ENCODE assay signal across 26 cellular contexts in the genomic region with DNA sequence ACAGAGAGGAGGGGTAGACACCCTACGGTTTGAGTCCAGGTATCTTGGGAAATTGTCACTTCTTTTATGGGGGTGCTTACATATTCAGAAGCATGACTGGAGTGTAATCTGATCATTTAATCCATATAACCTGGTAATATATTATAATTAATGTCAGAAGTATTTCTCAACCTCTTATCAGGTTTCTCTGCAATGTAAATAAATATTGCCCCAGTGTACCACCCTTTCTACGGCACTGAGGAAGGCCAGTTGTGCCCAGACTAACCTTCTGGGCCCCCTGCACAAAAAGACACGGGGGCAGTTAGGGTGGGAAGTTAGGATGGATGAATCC. TPM values are rescaled to one million over a fixed set of nuclear protein-coding genes. Genes with fewer than 3 reads are reported as not detected.
DNase-seq lines count a peak whose midpoint lies in the region; ATAC-seq, FAIRE-seq and TF ChIP-seq lines count a peak whose summit lies in the region.
"Had no signal": no experiment of that assay in that cellular context is flagged by ENCODE, and none has a peak within 500 bp of the region (broad histone marks: within the 10 kb centered on the region; RNA-seq: fewer than 3 reads in every experiment).

No MANE protein-coding gene starts in this region.

- no peak overlapping the region for H3K14ac ChIP-seq in H1 (ENCODE audit: insufficient read length)

- H3K23ac ChIP-seq in H1 (ENCODE audit: insufficient read length), result no peak overlapping the region

- no peak overlapping the region for H4K91ac ChIP-seq in H1 (replicated peaks; ENCODE audit: insufficient read length, low read length)

- no peak overlapping the region for H2BK120ac ChIP-seq in H1 (replicated peaks; ENCODE audit: low read depth, low read length)

- peaks cover 30% of the 10 kb centered on the region for H3K4me1 Mint-ChIP-seq in nephron
- H3K4me1 Mint-ChIP-seq: CD14-positive monocyte had no signal

- no peaks in the 10 kb centered on the region for H3K9me3 Mint-ChIP-seq in nephron
- H3K9me3 Mint-ChIP-seq: CD4-positive, alpha-beta T cell; CD8-positive, alpha-beta memory T cell had no signal

- H4K20me1 ChIP-seq in Karpas-422 (ENCODE audit: insufficient read depth, low read depth, low read length), result no peaks in the 10 kb centered on the region
- no peaks in the 10 kb centered on the region for H4K20me1 ChIP-seq in H1 (replicated peaks in 1 of 2; ENCODE audit: control insufficient read depth in 1 of 2, insufficient read depth in 2 of 2, low read length in 2 of 2)
- H4K20me1 ChIP-seq: BLaER1 treated with 17β-estradiol and CSF1 and Interleukin-3, amounts not matched to agents 10 nM and 100 nM had no signal

- H3K4me2 ChIP-seq in Karpas-422 (ENCODE audit: low read depth, low read length, poor library complexity, severe bottlenecking) (no peak overlapping the region), H1 (ENCODE audit: insufficient read depth in 1 of 2, low read depth in 2 of 2, low read length in 2 of 2) (no peak overlapping the region)
- H3K4me2 ChIP-seq: BLaER1 treated with 17β-estradiol and CSF1 and Interleukin-3, amounts not matched to agents 10 nM and 100 nM had no signal

- H3K4me3 Mint-ChIP-seq in nephron, result no peak overlapping the region
- H3K4me3 Mint-ChIP-seq: CD14-positive monocyte; CD4-positive, alpha-beta T cell; CD8-positive, alpha-beta memory T cell had no signal

- H2BK20ac ChIP-seq in H1 (ENCODE audit: low read length), result peak overlapping the region; percentile 77; the same call in 1 of the 2 replicates

- TF ChIP-seq POLR2A in H1 (IDR thresholded peaks at IDR 0.05; ENCODE audit: control extremely low read depth in 1 of 2, low read depth in 2 of 2, low read length in 2 of 2), result no peak

- no peaks in the 10 kb centered on the region for H3K79me1 ChIP-seq in H1 (ENCODE audit: low read depth, low read length)

- TF ChIP-seq CTCF in H1 (IDR thresholded peaks at IDR 0.05; ENCODE audit: control extremely low read depth in 1 of 3, insufficient read depth in 1 of 3, low read depth in 1 of 3, low read length in 3 of 3), result no peak
- no peak for TF ChIP-seq CTCF in nephron (IDR thresholded peaks at IDR 0.05; ENCODE audit: unreplicated experiment in 3 of 3)

- no peak overlapping the region for H4K8ac ChIP-seq in H1 (ENCODE audit: extremely low read depth, insufficient read depth, low read length)

- H3K27ac Mint-ChIP-seq in nephron, result peak overlapping the region in 2 of 3 experiments; percentile 24 to 65
- H3K27ac Mint-ChIP-seq: CD4-positive, alpha-beta T cell; CD8-positive, alpha-beta memory T cell had no signal

- H3K79me2 ChIP-seq in Karpas-422 (ENCODE audit: low read length), result no peaks in the 10 kb centered on the region
- no peaks in the 10 kb centered on the region for H3K79me2 ChIP-seq in H1 (ENCODE audit: control insufficient read depth in 1 of 2, insufficient read depth in 2 of 2, low read length in 2 of 2)

- ATAC-seq in HG02884 (IDR thresholded peaks at IDR 0.05; ENCODE audit: unreplicated experiment) (no peak), GM19324 (IDR thresholded peaks at IDR 0.05; ENCODE audit: low FRiP score, unreplicated experiment) (no peak), GM19035 (IDR thresholded peaks at IDR 0.05; ENCODE audit: unreplicated experiment) (no peak)

- H4K5ac ChIP-seq in H1 (ENCODE audit: insufficient read length, low read depth, low read length), result no peak overlapping the region

- H3K9me2 ChIP-seq in Karpas-422 (replicated peaks; ENCODE audit: insufficient read depth, low read length), result no peaks in the 10 kb centered on the region

- POLR2A ChIA-PET in H1 (lab: Charles Lee; ENCODE audit: partially characterized antibody), result no interaction called here

- H2AFZ ChIP-seq in Karpas-422 (ENCODE audit: low read length), result no peak overlapping the region
- H2AFZ ChIP-seq in H1 (ENCODE audit: low read length), result no peak overlapping the region

- H3K18ac ChIP-seq in H1 (ENCODE audit: extremely low read depth, low read length), result no peak overlapping the region

- H3K36me3 ChIP-seq in Karpas-422 (ENCODE audit: insufficient read depth, low read length), result no peaks in the 10 kb centered on the region
- no peaks in the 10 kb centered on the region for H3K36me3 ChIP-seq in H1 (ENCODE audit: control insufficient read depth in 2 of 4, insufficient read depth in 4 of 4, low read length in 3 of 4)
- H3K36me3 ChIP-seq: BE2C; BLaER1 treated with 17β-estradiol and CSF1 and Interleukin-3, amounts not matched to agents 10 nM and 100 nM had no signal

- H2BK15ac ChIP-seq in H1 (ENCODE audit: low read length), result no peak overlapping the region

- no peak for FAIRE-seq in H1 (lab: Jason Lieb, UNC)
- FAIRE-seq: A204.1, D721Med, GM12878 had no signal

- CTCF ChIA-PET in H1 (lab: Charles Lee; ENCODE audit: partially characterized antibody), result interaction anchor here (1.5 to 4.7 kb wide), 3 partner anchors 15 to 40 kb away, joined by 6 to 26 read pairs (median 6); no protein-coding TSS in a partner anchor

- H3K27ac ChIP-seq in Karpas-422 (ENCODE audit: low read length) (no peak overlapping the region), H1 (ENCODE audit: low read depth, low read length) (no peak overlapping the region)
- H3K27ac ChIP-seq: 22Rv1; BLaER1 treated with 17β-estradiol and CSF1 and Interleukin-3, amounts not matched to agents 10 nM and 100 nM had no signal

- no peaks in the 10 kb centered on the region for H3K36me3 Mint-ChIP-seq in nephron (ENCODE audit: low read depth)
- H3K36me3 Mint-ChIP-seq: CD14-positive monocyte; CD8-positive, alpha-beta memory T cell had no signal

- H2BK5ac ChIP-seq in H1 (ENCODE audit: low read depth, low read length), result no peak overlapping the region

- no peak for TF ChIP-seq RAD21 in H1 (IDR thresholded peaks at IDR 0.05 in 1 of 2, conservative IDR thresholded peaks at IDR 0.05 in 1 of 2; ENCODE audit: low read depth in 2 of 2, low read length in 2 of 2)

- no peak overlapping the region for H3K56ac ChIP-seq in H1 (replicated peaks; ENCODE audit: insufficient read length, low read depth, low read length)

- H3K4me3 ChIP-seq in Karpas-422 (ENCODE audit: low read length) (no peak overlapping the region), H1 (ENCODE audit: extremely low read depth in 1 of 4, insufficient read depth in 2 of 4, low read depth in 3 of 4, low read length in 4 of 4) (no peak overlapping the region)
- H3K4me3 ChIP-seq: BLaER1 treated with 17β-estradiol and CSF1 and Interleukin-3, amounts not matched to agents 10 nM and 100 nM; GM12878 had no signal

- no peak for TF ChIP-seq EP300 in H1 (IDR thresholded peaks at IDR 0.05; ENCODE audit: borderline replicate concordance in 1 of 2, low read depth in 2 of 2, low read length in 2 of 2)

- WGBS in H1 (ENCODE audit: extremely low coverage in 1 of 2, insufficient coverage in 1 of 2, insufficient read length in 1 of 2, insufficient replicate concordance in 2 of 2, low coverage in 1 of 2, low lambda C conversion rate in 2 of 2, missing lambda C conversion rate in 1 of 2), 2 experiments, result 93% methylated on average over 3 of the region's 3 CpGs; no CpG with 5 or more reads in 1 of the 2 experiments

- H3K9me3 ChIP-seq in Karpas-422 (ENCODE audit: low read length) (no peaks in the 10 kb centered on the region), H1 (ENCODE audit: insufficient read depth in 2 of 2, low read depth in 1 of 2, low read length in 1 of 2) (no peaks in the 10 kb centered on the region)
- H3K9me3 ChIP-seq: BE2C; BLaER1 treated with 17β-estradiol and CSF1 and Interleukin-3, amounts not matched to agents 10 nM and 100 nM had no signal

- peak; percentile 2 for DNase-seq in NCI-H2107 treated with DMSO at 0.1 percent for 48 hours (lab: John Stamatoyannopoulos, UW; ENCODE audit: unreplicated experiment)
- DNase-seq in NCI-H2107 (lab: John Stamatoyannopoulos, UW), result no peak
- DNase-seq in Karpas-422, result peak; percentile 15
- no peak for DNase-seq in H1 (ENCODE audit: low read depth in 1 of 2, low spot score in 2 of 2)
- DNase-seq: ACHN; AML-193; BE2C; CD4-positive, alpha-beta T cell; CD8-positive, alpha-beta memory T cell; DMS 273 treated with DMSO at 0.1 percent for 48 hours; DMS79; EL; GDM1; GOT3; H7; HCEC 1CT had no signal

- H3K27me3 ChIP-seq in Karpas-422 (ENCODE audit: low read length) (no peaks in the 10 kb centered on the region), H1 (replicated peaks in 1 of 4; ENCODE audit: control insufficient read depth in 3 of 4, extremely low read depth in 1 of 4, insufficient read depth in 3 of 4, low read length in 3 of 4) (peaks cover 0 to 3% (median 0%) of the 10 kb centered on the region in 4 experiments; a peak in 1 of 7 replicates)
- H3K27me3 ChIP-seq: BLaER1 treated with 17β-estradiol and CSF1 and Interleukin-3, amounts not matched to agents 10 nM and 100 nM had no signal

- H3K4me1 ChIP-seq in Karpas-422 (ENCODE audit: low read length) (no peaks in the 10 kb centered on the region), H1 (replicated peaks in 1 of 4; ENCODE audit: control insufficient read depth in 3 of 4, insufficient read depth in 4 of 4, low read length in 3 of 4) (peaks cover under 1 to 17% (median 10%) of the 10 kb centered on the region in 4 experiments; a peak in 5 of 7 replicates)
- H3K4me1 ChIP-seq: BE2C had no signal

- no peak overlapping the region for H2BK12ac ChIP-seq in H1 (ENCODE audit: low read depth, low read length)

- H2AK5ac ChIP-seq in H1 (ENCODE audit: low read depth, low read length), result peak overlapping the region; percentile 47; the same call in 1 of the 2 replicates

- H3K27me3 Mint-ChIP-seq in nephron (ENCODE audit: low read depth), result peaks cover 17% of the 10 kb centered on the region

- no peaks in the 10 kb centered on the region for H3K23me2 ChIP-seq in H1 (ENCODE audit: low read depth, low read length)

- no peak overlapping the region for H3K9ac ChIP-seq in Karpas-422 (ENCODE audit: low read length)
- H3K9ac ChIP-seq in H1 (replicated peaks in 1 of 4; ENCODE audit: extremely low read depth in 1 of 4, low read depth in 3 of 4, low read length in 3 of 4), result no peak overlapping the region
- H3K9ac ChIP-seq: BLaER1 treated with 17β-estradiol and CSF1 and Interleukin-3, amounts not matched to agents 10 nM and 100 nM had no signal

- H3K4ac ChIP-seq in H1 (replicated peaks; ENCODE audit: insufficient read length, low read depth, low read length), result no peak overlapping the region

RNA-seq across cellular contexts. Expression of a gene that starts 2.5 kb away (rescaled TPM):
- total RNA-seq in Karpas-422 (2014; rRNA removed; shearing (Covaris generic); ENCODE audit: low replicate concordance), result not detected in 2 replicates
- 1.2 and 1.4 TPM in 2 replicates for total RNA-seq in H1 (2021; fragmentation: NEBNext Ultra II Directional; extraction: Animal tissue kit (Norgen Biotek cat#: 25700))
- 0.23 TPM in 1 of 2 replicates, not detected in the other for polyA plus RNA-seq in H1 (2011; rRNA removed)
- 0.23 TPM for polyA plus RNA-seq in H1 (2011; cell fraction: cytosol; rRNA removed)
- 0.24 TPM for polyA plus RNA-seq in H1 (2011; cell fraction: nucleus; rRNA removed)
- 0.24 to 0.57 TPM (median 0.31 TPM) in 4 replicates for polyA plus RNA-seq in H1 (2012, experiment 1 of 2)
- polyA plus RNA-seq in H1 (2012, experiment 2 of 2), result not detected
- polyA plus RNA-seq in H1 (2013, experiment 1 of 2), result 0.75 TPM
- 0.75 TPM for polyA plus RNA-seq in H1 (2013, experiment 2 of 2)
- 0.28 and 1.2 TPM in 2 replicates for polyA minus RNA-seq in H1 (2011; rRNA and poly(A)+ RNA removed)
- polyA minus RNA-seq in H1 (2011; cell fraction: cytosol; rRNA and poly(A)+ RNA removed), result not detected
- polyA minus RNA-seq in H1 (2011; cell fraction: nucleus; rRNA and poly(A)+ RNA removed), result 0.40 TPM
- total RNA-seq: CD4-positive, alpha-beta T cell; CD8-positive, alpha-beta memory T cell; GM12878 had no signal
- polyA plus RNA-seq: CD14-positive monocyte; CD8-positive, alpha-beta memory T cell had no signal

Comparison
In these comparisons a context has a peak if more than half of its experiments do, and no peak if none do; other contexts are left out.
1. DNase-seq: peak in NCI-H2107 treated with DMSO at 0.1 percent for 48 hours (single experiment) and Karpas-422 (single experiment); none in NCI-H2107 (single experiment) and H1 (0 of 2).